Comparison of ENCODE assay signal across 14 cellular contexts in the genomic region with DNA sequence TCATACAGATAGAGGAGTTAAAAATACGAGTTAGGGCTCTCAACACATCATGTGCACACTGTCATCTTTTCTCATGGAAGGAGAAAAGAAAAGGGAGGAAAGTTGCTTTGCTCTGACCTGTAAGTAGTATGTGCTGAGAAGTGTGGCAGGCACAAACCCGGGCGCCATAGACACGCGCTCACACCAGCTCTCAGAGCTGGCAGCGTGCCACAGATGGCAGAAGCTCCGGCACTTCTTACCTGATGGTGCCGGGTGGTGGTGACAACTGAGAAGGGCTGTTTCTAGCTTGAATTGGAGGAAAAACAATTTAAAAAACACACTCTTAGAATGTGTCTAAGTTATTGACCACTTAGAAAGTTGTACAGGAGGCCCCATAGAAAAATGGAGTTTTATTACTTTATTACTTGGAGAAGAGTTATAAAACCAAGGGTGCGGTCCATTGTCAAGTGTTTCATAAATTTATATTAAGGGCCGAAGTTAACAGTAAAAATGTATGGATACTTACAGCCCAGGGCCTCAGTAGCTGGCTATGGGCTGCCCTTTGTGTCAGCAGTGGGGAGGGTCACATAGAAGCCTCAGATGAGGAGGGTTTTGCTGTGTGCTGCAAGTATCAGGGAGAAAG.
DNase-seq lines count a peak whose midpoint lies in the region; ATAC-seq and TF ChIP-seq lines count a peak whose summit lies in the region.
"Had no signal": no experiment of that assay in that cellular context is flagged by ENCODE, and none has a peak within 500 bp of the region (broad histone marks: within the 10 kb centered on the region; RNA-seq: fewer than 3 reads in every experiment).

No MANE protein-coding gene starts in this region.

- H3K27me3 Mint-ChIP-seq in activated CD4-positive, alpha-beta memory T cell treated with anti-CD3 and anti-CD28 coated beads for 36 hours = no peaks in the 10 kb centered on the region
- no peaks in the 10 kb centered on the region for H3K27me3 Mint-ChIP-seq in activated CD4-positive, alpha-beta memory T cell treated with anti-CD3 and anti-CD28 coated beads, Interleukin-2, amount 10 ng/mL, durations not matched to agents 7 days and 5 days
- no peaks in the 10 kb centered on the region for H3K27me3 Mint-ChIP-seq in activated CD8-positive, alpha-beta T cell treated with anti-CD3 and anti-CD28 coated beads for 36 hours

- TF ChIP-seq CTCF in activated CD8-positive, alpha-beta T cell treated with anti-CD3 and anti-CD28 coated beads for 36 hours (IDR thresholded peaks at IDR 0.05) = no peak

- H3K36me3 Mint-ChIP-seq in activated CD4-positive, alpha-beta memory T cell treated with anti-CD3 and anti-CD28 coated beads for 36 hours = no peaks in the 10 kb centered on the region
- H3K36me3 Mint-ChIP-seq in activated CD4-positive, alpha-beta memory T cell treated with anti-CD3 and anti-CD28 coated beads, Interleukin-2, amount 10 ng/mL, durations not matched to agents 7 days and 5 days (ENCODE audit: low read depth) = peaks cover 31% of the 10 kb centered on the region
- H3K36me3 Mint-ChIP-seq in activated CD8-positive, alpha-beta T cell treated with anti-CD3 and anti-CD28 coated beads for 36 hours (ENCODE audit: low read depth) = peaks cover 6% of the 10 kb centered on the region

- peaks cover 32% of the 10 kb centered on the region for H3K4me1 Mint-ChIP-seq in activated CD4-positive, alpha-beta memory T cell treated with anti-CD3 and anti-CD28 coated beads for 36 hours (ENCODE audit: low read depth)
- peaks cover 49% of the 10 kb centered on the region for H3K4me1 Mint-ChIP-seq in activated CD4-positive, alpha-beta memory T cell treated with anti-CD3 and anti-CD28 coated beads, Interleukin-2, amount 10 ng/mL, durations not matched to agents 7 days and 5 days
- H3K4me1 Mint-ChIP-seq in activated CD8-positive, alpha-beta T cell treated with anti-CD3 and anti-CD28 coated beads for 36 hours (ENCODE audit: low read depth) = peaks cover 42% of the 10 kb centered on the region

- H3K36me3 ChIP-seq in mucosa of rectum (ENCODE audit: control insufficient read depth in 2 of 2, insufficient read depth in 2 of 2, low read length in 2 of 2) = no peaks in the 10 kb centered on the region
- H3K36me3 ChIP-seq: left lung had no signal

- H3K9me3 ChIP-seq in mucosa of rectum (ENCODE audit: control insufficient read depth in 2 of 2, low read length in 2 of 2) = no peaks in the 10 kb centered on the region
- H3K9me3 ChIP-seq: left lung had no signal

- DNase-seq in activated CD4-positive, alpha-beta memory T cell treated with anti-CD3 and anti-CD28 coated beads for 36 hours = no peak
- DNase-seq in activated CD4-positive, alpha-beta memory T cell treated with anti-CD3 and anti-CD28 coated beads, Interleukin-2, amount 10 ng/mL, durations not matched to agents 7 days and 5 days = no peak
- peak; percentile 20 for DNase-seq in NCI-H1105 (lab: John Stamatoyannopoulos, UW)
- no peak for DNase-seq in activated CD8-positive, alpha-beta T cell treated with anti-CD3 and anti-CD28 coated beads for 36 hours
- DNase-seq: activated naive CD4-positive, alpha-beta T cell treated with anti-CD3 and anti-CD28 coated beads, Interleukin-2, amount 50 U/mL, for 16 hours; activated T-cell treated with anti-CD3 and anti-CD28 coated beads for 4 hours; DMS79 treated with DMSO at 0.1 percent for 48 hours; left lung; NK-92 treated with Interleukin-12 subunit alpha and Interleukin-12 subunit beta, amount 100 ng/mL, for 24 hours had no signal

- no peak for ATAC-seq in activated CD8-positive, alpha-beta T cell treated with anti-CD3 and anti-CD28 coated beads for 36 hours
- ATAC-seq in GM21717 (IDR thresholded peaks at IDR 0.05; ENCODE audit: unreplicated experiment) (no peak), HG03175 (IDR thresholded peaks at IDR 0.05; ENCODE audit: unreplicated experiment) (no peak), GM19463 (IDR thresholded peaks at IDR 0.05; ENCODE audit: unreplicated experiment) (no peak)
- ATAC-seq: left lung had no signal

- H3K4me3 Mint-ChIP-seq in activated CD4-positive, alpha-beta memory T cell treated with anti-CD3 and anti-CD28 coated beads for 36 hours = no peak overlapping the region
- H3K4me3 Mint-ChIP-seq in activated CD4-positive, alpha-beta memory T cell treated with anti-CD3 and anti-CD28 coated beads, Interleukin-2, amount 10 ng/mL, durations not matched to agents 7 days and 5 days = no peak overlapping the region
- no peak overlapping the region for H3K4me3 Mint-ChIP-seq in activated CD8-positive, alpha-beta T cell treated with anti-CD3 and anti-CD28 coated beads for 36 hours

- intact Hi-C loops in activated CD4-positive, alpha-beta memory T cell treated with anti-CD3 and anti-CD28 coated beads for 36 hours (cut with micrococcal nuclease) = no loop called here
- intact Hi-C loops in activated CD8-positive, alpha-beta T cell treated with anti-CD3 and anti-CD28 coated beads for 36 hours (cut with micrococcal nuclease) = no loop called here

- no peaks in the 10 kb centered on the region for H3K9me3 Mint-ChIP-seq in activated CD4-positive, alpha-beta memory T cell treated with anti-CD3 and anti-CD28 coated beads for 36 hours
- H3K9me3 Mint-ChIP-seq in activated CD4-positive, alpha-beta memory T cell treated with anti-CD3 and anti-CD28 coated beads, Interleukin-2, amount 10 ng/mL, durations not matched to agents 7 days and 5 days = peaks cover 9% of the 10 kb centered on the region
- H3K9me3 Mint-ChIP-seq in activated CD8-positive, alpha-beta T cell treated with anti-CD3 and anti-CD28 coated beads for 36 hours = no peaks in the 10 kb centered on the region

- H3K27ac Mint-ChIP-seq in activated CD4-positive, alpha-beta memory T cell treated with anti-CD3 and anti-CD28 coated beads for 36 hours = peak overlapping the region; percentile 61
- H3K27ac Mint-ChIP-seq in activated CD4-positive, alpha-beta memory T cell treated with anti-CD3 and anti-CD28 coated beads, Interleukin-2, amount 10 ng/mL, durations not matched to agents 7 days and 5 days = no peak overlapping the region
- H3K27ac Mint-ChIP-seq in activated CD8-positive, alpha-beta T cell treated with anti-CD3 and anti-CD28 coated beads for 36 hours = peak overlapping the region; percentile 84

- peak overlapping the region; percentile 79 to 88 for H3K27ac ChIP-seq in mucosa of rectum (ENCODE audit: low read depth in 2 of 2, low read length in 2 of 2)
- H3K27ac ChIP-seq: left lung, RWPE1 had no signal

- no peaks in the 10 kb centered on the region for H3K27me3 ChIP-seq in mucosa of rectum (ENCODE audit: control insufficient read depth in 2 of 2, insufficient read depth in 2 of 2, low read length in 2 of 2)
- H3K27me3 ChIP-seq: left lung had no signal

- H3K4me3 ChIP-seq in mucosa of rectum (ENCODE audit: low read length in 2 of 2) = peak overlapping the region; percentile 53 to 65
- H3K4me3 ChIP-seq: left lung had no signal

- peaks cover 19 to 28% of the 10 kb centered on the region in 2 donors for H3K4me1 ChIP-seq in mucosa of rectum (ENCODE audit: control insufficient read depth in 2 of 2, insufficient read depth in 2 of 2, low read length in 2 of 2)

- POLR2A ChIA-PET in activated CD4-positive, alpha-beta memory T cell treated with anti-CD3 and anti-CD28 coated beads for 36 hours (lab: Charles Lee) = no interaction called here
- POLR2A ChIA-PET in activated CD4-positive, alpha-beta memory T cell treated with anti-CD3 and anti-CD28 coated beads, Interleukin-2, amount 10 ng/mL, durations not matched to agents 7 days and 5 days (lab: Charles Lee) = interaction anchor here (0.6 to 7.4 kb wide), 3 partner anchors 10 to 28 kb away, joined by 3 to 45 read pairs (median 31); no protein-coding TSS in a partner anchor
- POLR2A ChIA-PET in activated CD8-positive, alpha-beta T cell treated with anti-CD3 and anti-CD28 coated beads for 36 hours (lab: Charles Lee) = no interaction called here

- H3K9ac ChIP-seq in mucosa of rectum (ENCODE audit: low read depth in 1 of 2, low read length in 2 of 2) = peak overlapping the region; percentile 35 to 59

- CTCF ChIA-PET in activated CD4-positive, alpha-beta memory T cell treated with anti-CD3 and anti-CD28 coated beads for 36 hours (lab: Charles Lee) = interaction anchor here (1.4 kb wide), 1 partner anchor 10 kb away, joined by 5 read pairs; no protein-coding TSS in a partner anchor
- CTCF ChIA-PET in activated CD4-positive, alpha-beta memory T cell treated with anti-CD3 and anti-CD28 coated beads, Interleukin-2, amount 10 ng/mL, durations not matched to agents 7 days and 5 days (lab: Charles Lee) = no interaction called here
- CTCF ChIA-PET in activated CD8-positive, alpha-beta T cell treated with anti-CD3 and anti-CD28 coated beads for 36 hours (lab: Charles Lee) = interaction anchor here (0.6 kb wide), 1 partner anchor 263 kb away, joined by 3 read pairs; no protein-coding TSS in a partner anchor
